Comparison of ENCODE assay signal across 10 cellular contexts in genomic region chr11:96324912-96325311, GRCh38. TPM values are rescaled to one million over a fixed set of nuclear protein-coding genes. Genes with fewer than 3 reads are reported as not detected.
DNase-seq lines count a peak whose midpoint lies in the region; ATAC-seq and TF ChIP-seq lines count a peak whose summit lies in the region.
"Had no signal": no experiment of that assay in that cellular context is flagged by ENCODE, and none has a peak within 500 bp of the region (broad histone marks: within the 10 kb centered on the region; RNA-seq: fewer than 3 reads in every experiment).

No MANE protein-coding gene starts in this region.

- H3K4me1 Mint-ChIP-seq in CD4-positive, alpha-beta memory T cell, result peaks cover 45 to 88% (median 64%) of the 10 kb centered on the region in 4 donors

- intact Hi-C loops in CD4-positive, alpha-beta memory T cell (cut with micrococcal nuclease), result loop anchor here (2.0 kb wide), 1 partner anchor 14 kb away; no protein-coding TSS in a partner anchor
- intact Hi-C loops in PC-9 (cut with micrococcal nuclease; ENCODE audit: unreplicated experiment), result loop anchor here (1.0 to 5.0 kb wide), 5 partner anchors 11 to 334 kb away; no protein-coding TSS in a partner anchor

- TF ChIP-seq CTCF in PC-9 (conservative IDR thresholded peaks at IDR 0.05) (no peak), epithelial cell of proximal tubule (conservative IDR thresholded peaks at IDR 0.05; ENCODE audit: low read depth, low read length) (no peak)

- CTCF ChIA-PET in CD4-positive, alpha-beta memory T cell (lab: Charles Lee; ENCODE audit: partially characterized antibody), result interaction anchor here (1.3 to 2.8 kb wide), 4 partner anchors 13 to 233 kb away, joined by 3 to 9 read pairs (median 3); partner anchors contain the start of gene MAML2
- CTCF ChIA-PET in PC-9 (lab: Charles Lee), result interaction anchor here (1.1 to 1.4 kb wide), 3 partner anchors 10 to 18 kb away, joined by 4 to 5 read pairs (median 5); partner anchors contain the start of gene MAML2

- peak overlapping the region in 5 of 7 donors; percentile 5 to 54 (median 11) for H3K27ac Mint-ChIP-seq in CD4-positive, alpha-beta memory T cell

- H3K4me3 ChIP-seq in CD4-positive, alpha-beta memory T cell (ENCODE audit: low read length in 2 of 2), result no peak overlapping the region
- peak overlapping the region; percentile 23; the same call in 1 of the 2 replicates for H3K4me3 ChIP-seq in PC-9
- no peak overlapping the region for H3K4me3 ChIP-seq in epithelial cell of proximal tubule (ENCODE audit: low read depth, low read length)

- H3K27me3 Mint-ChIP-seq in CD4-positive, alpha-beta memory T cell, result no peaks in the 10 kb centered on the region

- H3K4me2 ChIP-seq in PC-9, result peak overlapping the region; percentile 56

- no TSS peak for BruUV-seq in PC-9 (replicated peaks; lab: Mats Ljungman, UMichigan)

- H3K4me1 ChIP-seq in CD4-positive, alpha-beta memory T cell (ENCODE audit: insufficient read depth, low read length), result peaks cover 28% of the 10 kb centered on the region
- H3K4me1 ChIP-seq in PC-9 (replicated peaks; ENCODE audit: insufficient read depth), result peaks cover 55% of the 10 kb centered on the region

- ATAC-seq in HG03565 (IDR thresholded peaks at IDR 0.05; ENCODE audit: unreplicated experiment), result no peak
- ATAC-seq in GM21786 (IDR thresholded peaks at IDR 0.05; ENCODE audit: unreplicated experiment), result no peak

- H3K9me3 Mint-ChIP-seq in CD4-positive, alpha-beta memory T cell, result no peaks in the 10 kb centered on the region

- peaks cover 50 to 53% of the 10 kb centered on the region in 2 donors for H3K36me3 Mint-ChIP-seq in CD4-positive, alpha-beta memory T cell

- no peaks in the 10 kb centered on the region for H3K9me2 ChIP-seq in PC-9 (ENCODE audit: insufficient read depth)

- peaks cover 98% of the 10 kb centered on the region for H3K79me2 ChIP-seq in PC-9 (ENCODE audit: low read depth)

- no peaks in the 10 kb centered on the region for H3K36me3 ChIP-seq in CD4-positive, alpha-beta memory T cell (ENCODE audit: insufficient read depth, low read length)
- H3K36me3 ChIP-seq in PC-9 (ENCODE audit: low read depth), result peaks cover 49% of the 10 kb centered on the region

- H3K9me3 ChIP-seq in CD4-positive, alpha-beta memory T cell (ENCODE audit: control insufficient read depth in 1 of 2, low read length in 2 of 2), result no peaks in the 10 kb centered on the region
- H3K9me3 ChIP-seq in PC-9 (ENCODE audit: insufficient read depth, low read depth), result no peaks in the 10 kb centered on the region

- no peak for DNase-seq in CD4-positive, alpha-beta memory T cell
- peak; percentile 49 to 97 for DNase-seq in PC-9
- peak; percentile 76 for DNase-seq in epithelial cell of proximal tubule (ENCODE audit: low read depth)
- DNase-seq in non-pigmented ciliary epithelial cell (ENCODE audit: low read depth), result peak; percentile 83
- DNase-seq in effector CD4-positive, alpha-beta T cell, result no peak
- DNase-seq in amniotic stem cell (lab: John Stamatoyannopoulos, UW), result no peak
- DNase-seq: DMS79 treated with DMSO at 0.1 percent for 48 hours, NCI-H1092 had no signal

- H2AFZ ChIP-seq in PC-9, result no peak overlapping the region

- POLR2A ChIA-PET in CD4-positive, alpha-beta memory T cell (lab: Charles Lee; ENCODE audit: partially characterized antibody), result interaction anchor here (1.3 kb wide), 1 partner anchor 65 kb away, joined by 3 read pairs; no protein-coding TSS in a partner anchor
- POLR2A ChIA-PET in PC-9 (lab: Charles Lee; ENCODE audit: unreplicated experiment), result interaction anchor here (0.5 to 1.1 kb wide), 8 partner anchors 11 to 1258 kb away, joined by 3 to 29 read pairs (median 4); partner anchors contain the start of genes CCDC82, JRKL and SRSF8

- H4K20me1 ChIP-seq in PC-9 (ENCODE audit: insufficient read depth), result no peaks in the 10 kb centered on the region

- peaks cover 23% of the 10 kb centered on the region for H3F3A ChIP-seq in PC-9 (ENCODE audit: insufficient read depth, low read depth)

- no peak overlapping the region for H3K4me3 Mint-ChIP-seq in CD4-positive, alpha-beta memory T cell

- no peaks in the 10 kb centered on the region for H3K27me3 ChIP-seq in CD4-positive, alpha-beta memory T cell (ENCODE audit: insufficient read depth, low read length)
- H3K27me3 ChIP-seq in PC-9 (ENCODE audit: insufficient read depth, low read depth), result no peaks in the 10 kb centered on the region

- H3K27ac ChIP-seq in CD4-positive, alpha-beta memory T cell (ENCODE audit: low read depth, low read length), result no peak overlapping the region
- peak overlapping the region; percentile 86 for H3K27ac ChIP-seq in PC-9

RNA-seq across cellular contexts. Expression of gene MAML2, which starts 18.1 kb away (rescaled TPM):
- total RNA-seq in CD4-positive, alpha-beta memory T cell, result 10 to 100 TPM; 37.5 to 38.3 TPM
- 10 to 100 TPM in 1 of 2 donors, 1 to 10 TPM in 1; 1.6 to 13.4 TPM for polyA plus RNA-seq in CD4-positive, alpha-beta memory T cell
- 17.7 and 28.3 TPM in 2 replicates for total RNA-seq in PC-9 (2021)
- 4.9 and 5.1 TPM in 2 replicates for total RNA-seq in epithelial cell of proximal tubule

Comparison
In these comparisons a context has a peak if more than half of its experiments do, and no peak if none do; other contexts are left out.
1. DNase-seq: peak in PC-9 (2 of 2), epithelial cell of proximal tubule (single experiment) and non-pigmented ciliary epithelial cell (single experiment); none in CD4-positive, alpha-beta memory T cell (0 of 5), effector CD4-positive, alpha-beta T cell (single experiment) and amniotic stem cell (single experiment).